ENCODE assay signal across 22 cellular contexts in the genomic region with DNA sequence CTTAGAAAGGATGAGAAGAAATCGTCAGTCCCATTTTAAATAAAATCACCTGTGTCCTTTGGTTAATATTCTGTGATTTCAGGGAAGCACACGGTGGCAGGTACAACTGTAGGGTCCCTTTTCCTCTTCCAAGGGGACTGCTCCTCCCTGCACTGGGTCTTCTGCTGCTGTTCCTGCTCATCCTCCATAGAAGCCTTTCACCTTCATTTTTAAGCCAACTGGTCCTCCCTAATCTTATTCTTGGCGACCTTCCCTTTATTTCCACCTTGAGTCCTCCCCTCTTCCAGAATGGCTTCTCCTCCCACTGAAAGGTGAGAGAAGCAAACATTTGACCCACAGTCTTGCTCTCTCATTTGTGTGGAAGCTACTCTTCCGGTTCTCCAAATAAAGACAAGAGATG.
"Had no signal": no experiment of that assay in that cellular context is flagged by ENCODE, and none has a peak within 500 bp of the region (broad histone marks: within the 10 kb centered on the region; RNA-seq: fewer than 3 reads in every experiment).

No MANE protein-coding gene starts in this region.

- H3K9me3 Mint-ChIP-seq: activated CD4-positive, alpha-beta memory T cell treated with anti-CD3 and anti-CD28 coated beads, Interleukin-2, amount 10 ng/mL, durations not matched to agents 7 days and 5 days; activated naive CD8-positive, alpha-beta T cell treated with anti-CD3 and anti-CD28 coated beads for 36 hours; activated T-helper 17 cell treated with anti-CD3 and anti-CD28 coated beads, Interleukin-2, amount 50 U/mL, for 72 hours; nephron; T-helper 2 cell treated with Interferon-gamma antibody and Interleukin-4, amounts not matched to agents 5 μg/mL and 100 μg/mL, for 36 hours; WTC11 had no signal

- H3K79me2 ChIP-seq: parathyroid adenoma had no signal

- H3K36me3 ChIP-seq: sigmoid colon, spleen, thyroid gland had no signal

- H3K4me3 ChIP-seq: body of pancreas, dorsolateral prefrontal cortex, lung, sigmoid colon, spleen, thyroid gland had no signal

- H3K27ac Mint-ChIP-seq: activated CD8-positive, alpha-beta memory T cell treated with anti-CD3 and anti-CD28 coated beads, Interleukin-2, amount 10 ng/mL, durations not matched to agents 7 days and 5 days; activated naive CD8-positive, alpha-beta T cell treated with anti-CD3 and anti-CD28 coated beads for 36 hours; nephron; T-helper 2 cell treated with Interferon-gamma antibody and Interleukin-4, amounts not matched to agents 5 μg/mL and 100 μg/mL, for 36 hours; WTC11 had no signal

- DNase-seq: activated CD4-positive, alpha-beta memory T cell treated with anti-CD3 and anti-CD28 coated beads, Interleukin-2, amount 10 ng/mL, durations not matched to agents 7 days and 5 days; activated CD4-positive, alpha-beta T cell treated with anti-CD3 and anti-CD28 coated beads for 4 hours; activated CD8-positive, alpha-beta memory T cell treated with anti-CD3 and anti-CD28 coated beads, Interleukin-2, amount 10 ng/mL, durations not matched to agents 7 days and 5 days; activated naive CD4-positive, alpha-beta T cell; activated naive CD8-positive, alpha-beta T cell treated with anti-CD3 and anti-CD28 coated beads for 36 hours; amygdala; body of pancreas; dorsolateral prefrontal cortex; foreskin melanocyte; kidney; midbrain; sigmoid colon; spleen; stimulated activated naive CD4-positive, alpha-beta T cell treated with Interleukin-2 at 50 U/mL for 16 hours; thyroid gland had no signal

- H3K36me3 Mint-ChIP-seq: activated naive CD8-positive, alpha-beta T cell treated with anti-CD3 and anti-CD28 coated beads for 36 hours; WTC11 had no signal

- H3K27ac ChIP-seq: body of pancreas, dorsolateral prefrontal cortex, parathyroid adenoma, sigmoid colon, spleen, thyroid gland had no signal

- H3K4me3 Mint-ChIP-seq: activated CD4-positive, alpha-beta memory T cell treated with anti-CD3 and anti-CD28 coated beads, Interleukin-2, amount 10 ng/mL, durations not matched to agents 7 days and 5 days; activated CD8-positive, alpha-beta memory T cell treated with anti-CD3 and anti-CD28 coated beads, Interleukin-2, amount 10 ng/mL, durations not matched to agents 7 days and 5 days; activated naive CD8-positive, alpha-beta T cell treated with anti-CD3 and anti-CD28 coated beads for 36 hours; nephron; T-helper 2 cell treated with Interferon-gamma antibody and Interleukin-4, amounts not matched to agents 5 μg/mL and 100 μg/mL, for 36 hours; WTC11 had no signal

- H3K27me3 ChIP-seq: body of pancreas, thyroid gland had no signal

- H2AFZ ChIP-seq: parathyroid adenoma had no signal

- H3K9ac ChIP-seq: parathyroid adenoma had no signal

- H3K9me3 ChIP-seq: body of pancreas, sigmoid colon, spleen, thyroid gland had no signal

- ATAC-seq: activated CD8-positive, alpha-beta memory T cell treated with anti-CD3 and anti-CD28 coated beads, Interleukin-2, amount 10 ng/mL, durations not matched to agents 7 days and 5 days; activated T-helper 17 cell treated with anti-CD3 and anti-CD28 coated beads, Interleukin-2, amount 50 U/mL, for 72 hours; body of pancreas; left lobe of liver; WTC11 had no signal

- H3K27me3 Mint-ChIP-seq: activated CD4-positive, alpha-beta memory T cell treated with anti-CD3 and anti-CD28 coated beads, Interleukin-2, amount 10 ng/mL, durations not matched to agents 7 days and 5 days; activated T-helper 17 cell treated with anti-CD3 and anti-CD28 coated beads, Interleukin-2, amount 50 U/mL, for 72 hours had no signal
